In the genomic region with DNA sequence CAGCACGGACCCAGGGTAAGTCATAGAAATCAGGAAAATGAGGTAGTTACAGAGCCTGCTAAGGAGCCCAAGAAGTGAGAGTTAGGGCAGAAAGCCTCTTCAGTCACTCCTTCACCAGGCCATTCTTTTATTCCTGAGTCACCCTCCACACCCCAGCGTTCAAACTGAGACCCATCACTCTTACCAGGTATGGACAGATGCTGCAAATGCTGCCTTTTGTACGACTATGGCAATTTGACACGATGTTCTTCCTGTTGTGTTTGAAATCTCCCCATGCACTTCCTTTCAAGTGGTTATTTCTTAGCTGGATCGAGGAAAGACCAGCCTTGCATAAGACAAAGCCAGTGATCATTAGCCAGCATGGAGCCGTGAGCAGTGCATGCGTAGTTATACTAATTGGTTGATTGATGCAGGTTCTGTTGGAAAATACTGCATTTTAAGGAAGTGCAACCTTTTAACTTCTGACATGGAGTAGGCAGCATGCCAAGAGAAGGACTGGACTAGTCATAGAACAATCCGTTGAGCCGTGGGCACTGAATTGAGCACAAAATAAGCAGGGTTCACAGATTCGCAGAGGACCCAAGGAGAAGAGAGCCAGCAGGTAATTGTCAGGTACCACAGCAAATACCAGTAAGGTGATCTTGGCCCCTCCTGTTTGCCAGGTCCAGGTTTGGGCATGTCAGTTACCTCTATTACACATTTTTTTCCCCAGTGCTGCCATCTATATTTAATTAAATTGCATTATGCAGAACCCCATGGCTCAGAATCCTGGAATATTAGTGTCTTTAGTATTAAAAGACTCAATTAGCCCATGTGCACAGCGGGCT, we compare ENCODE assay signal across 10 cellular contexts. TPM values are rescaled to one million over a fixed set of nuclear protein-coding genes. Genes with fewer than 3 reads are reported as not detected.
DNase-seq lines count a peak whose midpoint lies in the region; ATAC-seq and TF ChIP-seq lines count a peak whose summit lies in the region.
"Had no signal": no experiment of that assay in that cellular context is flagged by ENCODE, and none has a peak within 500 bp of the region (broad histone marks: within the 10 kb centered on the region; RNA-seq: fewer than 3 reads in every experiment).

No MANE protein-coding gene starts in this region.

- H3K36me3 ChIP-seq in trophoblast cell (ENCODE audit: control insufficient read depth in 1 of 2, insufficient read depth in 2 of 2, low read length in 2 of 2) (no peaks in the 10 kb centered on the region), neuronal stem cell (replicated peaks in 1 of 2; ENCODE audit: control insufficient read depth in 2 of 2, insufficient read depth in 2 of 2, low read length in 2 of 2) (no peaks in the 10 kb centered on the region)

- H2AFZ ChIP-seq in trophoblast cell (ENCODE audit: insufficient read depth, low read length, poor library complexity) (no peak overlapping the region), neuronal stem cell (ENCODE audit: low read length) (no peak overlapping the region)

- H2AK5ac ChIP-seq in trophoblast cell (ENCODE audit: low read length): no peak overlapping the region
- H2AK5ac ChIP-seq in neuronal stem cell (ENCODE audit: low read depth, low read length): no peak overlapping the region

- DNase-seq in UCSD-AML1 (lab: John Stamatoyannopoulos, UW; ENCODE audit: unreplicated experiment): peak; percentile 43
- peak in 1 of 2 donors; percentile 49 for DNase-seq in trophoblast cell
- DNase-seq in activated effector memory CD4-positive, alpha-beta T cell treated with Interleukin-2 at 50 U/mL for 16 hours: no peak
- no peak for DNase-seq in GM10266 (ENCODE audit: extremely low spot score)
- no peak for DNase-seq in neuronal stem cell (ENCODE audit: low spot score)
- DNase-seq: activated T-cell treated with anti-CD3 and anti-CD28 coated beads, Interleukin-2, amount 50 U/mL, for 48 hours; NCI-H146 had no signal

- H2BK120ac ChIP-seq in trophoblast cell (ENCODE audit: insufficient read depth, low read length, poor library complexity) (no peak overlapping the region), neuronal stem cell (ENCODE audit: low read depth, low read length) (no peak overlapping the region)

- H3K27me3 ChIP-seq in trophoblast cell (ENCODE audit: insufficient read depth, low read length) (no peaks in the 10 kb centered on the region), neuronal stem cell (ENCODE audit: control insufficient read depth in 3 of 3, insufficient read depth in 3 of 3, low read depth in 1 of 3, low read length in 3 of 3) (peaks cover 0 to 4% (median 0%) of the 10 kb centered on the region in 3 experiments)

- WGBS in trophoblast cell (ENCODE audit: extremely low coverage, insufficient coverage, insufficient read length): no CpG with 5 or more reads among the region's 11 CpGs
- WGBS in neuronal stem cell (ENCODE audit: extremely low coverage in 2 of 2, insufficient read length in 2 of 2, insufficient replicate concordance in 1 of 2), 2 donors: no CpG with 5 or more reads among the region's 11 CpGs

- H3K79me2 ChIP-seq in trophoblast cell (ENCODE audit: control insufficient read depth, insufficient read depth, low read length, poor library complexity): no peaks in the 10 kb centered on the region

- no peak overlapping the region for H2BK15ac ChIP-seq in neuronal stem cell (ENCODE audit: low read length)

- H2BK12ac ChIP-seq in trophoblast cell (ENCODE audit: low read length): peak overlapping the region; percentile 28
- H2BK12ac ChIP-seq in neuronal stem cell (ENCODE audit: low read length): no peak overlapping the region

- H3K9me3 ChIP-seq in trophoblast cell (ENCODE audit: insufficient read depth, low read depth, low read length): no peaks in the 10 kb centered on the region
- H3K9me3 ChIP-seq in neuronal stem cell (replicated peaks in 1 of 2; ENCODE audit: control insufficient read depth in 2 of 2, insufficient read depth in 1 of 2, low read depth in 1 of 2, low read length in 2 of 2): no peaks in the 10 kb centered on the region

- no peak overlapping the region for H2BK5ac ChIP-seq in trophoblast cell (ENCODE audit: low read depth, low read length, poor library complexity)
- H2BK5ac ChIP-seq in neuronal stem cell (ENCODE audit: low read length): no peak overlapping the region

- no peak overlapping the region for H3K14ac ChIP-seq in trophoblast cell (ENCODE audit: low read length)
- no peak overlapping the region for H3K14ac ChIP-seq in neuronal stem cell (ENCODE audit: low read length)

- H3K18ac ChIP-seq in trophoblast cell (ENCODE audit: low read length) (no peak overlapping the region), neuronal stem cell (ENCODE audit: low read length) (no peak overlapping the region)

- TF ChIP-seq CTCF in GM10266 (IDR thresholded peaks at IDR 0.05; ENCODE audit: control insufficient read depth, insufficient read depth, low read depth, missing control alignments): no peak

- H4K91ac ChIP-seq in trophoblast cell (ENCODE audit: low read depth, low read length): no peak overlapping the region
- no peak overlapping the region for H4K91ac ChIP-seq in neuronal stem cell (ENCODE audit: low read depth, low read length, poor library complexity)

- H3K79me1 ChIP-seq in trophoblast cell (ENCODE audit: low read length) (no peaks in the 10 kb centered on the region), neuronal stem cell (ENCODE audit: low read depth, low read length) (no peaks in the 10 kb centered on the region)

- no peak overlapping the region for H4K12ac ChIP-seq in trophoblast cell (ENCODE audit: low read depth, low read length)

- H3K4me2 ChIP-seq in trophoblast cell (ENCODE audit: low read length) (no peak overlapping the region), neuronal stem cell (ENCODE audit: insufficient read depth, low read length, poor library complexity, severe bottlenecking) (no peak overlapping the region)

- H3K4me1 ChIP-seq in trophoblast cell (ENCODE audit: control insufficient read depth in 1 of 2, insufficient read depth in 2 of 2, low read length in 2 of 2) (no peaks in the 10 kb centered on the region), neuronal stem cell (ENCODE audit: control insufficient read depth in 2 of 2, insufficient read depth in 1 of 2, low read depth in 1 of 2, low read length in 2 of 2) (no peaks in the 10 kb centered on the region)

- no peak overlapping the region for H3K4me3 ChIP-seq in trophoblast cell (ENCODE audit: low read depth, low read length)
- no peak overlapping the region for H3K4me3 ChIP-seq in neuronal stem cell (ENCODE audit: low read length in 2 of 2)

- no peak overlapping the region for H4K8ac ChIP-seq in trophoblast cell (ENCODE audit: low read depth, low read length)
- H4K8ac ChIP-seq in neuronal stem cell (ENCODE audit: low read depth, low read length): no peak overlapping the region

- H3K9ac ChIP-seq in trophoblast cell (ENCODE audit: low read length) (no peak overlapping the region), neuronal stem cell (ENCODE audit: low read depth, low read length, poor library complexity) (no peak overlapping the region)

- peak; percentile 8 for ATAC-seq in GM19395 (IDR thresholded peaks at IDR 0.05; ENCODE audit: unreplicated experiment)
- ATAC-seq in HG03457 (IDR thresholded peaks at IDR 0.05; ENCODE audit: unreplicated experiment): peak; percentile 0
- no peak for ATAC-seq in GM21619 (IDR thresholded peaks at IDR 0.05; ENCODE audit: unreplicated experiment)

- H3K23ac ChIP-seq in trophoblast cell (ENCODE audit: low read length) (no peak overlapping the region), neuronal stem cell (ENCODE audit: low read depth, low read length, poor library complexity) (no peak overlapping the region)

- H3K4ac ChIP-seq in trophoblast cell (ENCODE audit: low read depth, low read length) (no peak overlapping the region), neuronal stem cell (ENCODE audit: low read length) (no peak overlapping the region)

- no peak overlapping the region for H3K27ac ChIP-seq in trophoblast cell (ENCODE audit: low read depth, low read length)
- no peak overlapping the region for H3K27ac ChIP-seq in neuronal stem cell (replicated peaks; ENCODE audit: low read length)

RNA-seq across cellular contexts. Expression of gene BCL6, which starts 28.9 kb away (rescaled TPM):
- 17.5 and 18.7 TPM in 2 replicates for polyA plus RNA-seq in trophoblast cell (2013)
- 12.1 TPM for polyA plus RNA-seq in neuronal stem cell (2013, experiment 1 of 2)
- 12.1 TPM for polyA plus RNA-seq in neuronal stem cell (2013, experiment 2 of 2)
